Comparison of ENCODE assay signal across 21 cellular contexts in the genomic region with DNA sequence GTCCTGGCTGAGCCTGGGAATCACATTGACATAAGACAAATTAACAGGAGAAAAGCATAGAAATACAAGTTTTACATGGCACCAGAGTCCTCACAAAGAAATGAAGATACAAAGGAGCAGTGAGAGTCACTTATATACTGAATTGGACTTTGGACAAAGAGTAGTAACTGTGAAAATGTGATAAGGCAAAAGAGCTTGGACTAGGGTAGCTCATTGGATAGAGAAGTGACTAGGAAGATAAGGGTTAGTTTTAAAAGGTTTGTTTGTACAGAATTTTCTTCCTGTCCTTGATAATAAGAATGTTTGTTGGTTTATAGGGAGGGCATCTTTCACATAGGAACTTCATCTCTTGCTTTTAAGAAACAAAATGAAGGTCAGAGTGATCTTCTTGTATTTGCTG. TPM values are rescaled to one million over a fixed set of nuclear protein-coding genes. Genes with fewer than 3 reads are reported as not detected.
DNase-seq lines count a peak whose midpoint lies in the region; FAIRE-seq and TF ChIP-seq lines count a peak whose summit lies in the region.
"Had no signal": no experiment of that assay in that cellular context is flagged by ENCODE, and none has a peak within 500 bp of the region (broad histone marks: within the 10 kb centered on the region; RNA-seq: fewer than 3 reads in every experiment).

No MANE protein-coding gene starts in this region.

- no peaks in the 10 kb centered on the region for H3K4me1 ChIP-seq in small intestine (ENCODE audit: control insufficient read depth in 2 of 2, insufficient read depth in 1 of 2, low read depth in 1 of 2, low read length in 1 of 2)
- H3K4me1 ChIP-seq: BE2C had no signal

- H3K36me3 ChIP-seq in small intestine (ENCODE audit: control insufficient read depth in 2 of 2, insufficient read depth in 2 of 2, low read length in 2 of 2): no peaks in the 10 kb centered on the region
- H3K36me3 ChIP-seq: BE2C, HAP-1 had no signal

- H3K4me3 ChIP-seq in small intestine (ENCODE audit: low read depth in 1 of 2, low read length in 2 of 2): no peak overlapping the region
- H3K4me3 ChIP-seq: HAP-1 had no signal

- peak; percentile 47 for FAIRE-seq in small intestine (lab: Jason Lieb, UNC)
- FAIRE-seq: GM12892, GM18507, H1 had no signal

- peak; percentile 20 for DNase-seq in HuH-7 (ENCODE audit: low spot score)
- peak; percentile 6 for DNase-seq in OCI-M2 (lab: John Stamatoyannopoulos, UW; ENCODE audit: unreplicated experiment)
- DNase-seq in erythroblast (lab: John Stamatoyannopoulos, UW): peak; percentile 11 to 13
- peak; percentile 79 for DNase-seq in small intestine
- no peak for DNase-seq in cerebellum (ENCODE audit: low spot score)
- no peak for DNase-seq in AG08395 (ENCODE audit: low spot score)
- DNase-seq in activated CD8-positive, alpha-beta memory T cell treated with anti-CD3 and anti-CD28 coated beads, Interleukin-2, amount 50 U/mL, for 48 hours: no peak
- DNase-seq: BE2C; C1 segment of cervical spinal cord; CD4-positive, CD25-positive, alpha-beta regulatory T cell; CD8-positive, alpha-beta memory T cell; COR-L47; DMS153; DMS79; GDM1; IMR-90; KBM-7 had no signal

- no peak overlapping the region for H3K27ac ChIP-seq in small intestine (ENCODE audit: low read depth in 1 of 2, low read length in 1 of 2)

- no peak for TF ChIP-seq POLR2A in erythroblast (IDR thresholded peaks at IDR 0.05; ENCODE audit: low read length)

- H3K27me3 ChIP-seq in small intestine (ENCODE audit: control insufficient read depth in 2 of 2, insufficient read depth in 2 of 2, low read length in 2 of 2): no peaks in the 10 kb centered on the region
- H3K27me3 ChIP-seq: BE2C had no signal

- no peaks in the 10 kb centered on the region for H3K9me3 ChIP-seq in small intestine (ENCODE audit: control insufficient read depth, low read depth)
- H3K9me3 ChIP-seq: BE2C, HAP-1 had no signal

RNA-seq across cellular contexts. Expression of gene NUCB2, which starts 17.9 kb away (rescaled TPM):
- 10 to 100 TPM in 2 of 3 donors, 1 to 10 TPM in 1; 5.4 to 88.2 (median 14.6) TPM for polyA plus RNA-seq in small intestine
- total RNA-seq in cerebellum: 59.6 TPM

RNA-seq across cellular contexts. Expression of gene PIK3C2A, which starts 50.9 kb away (rescaled TPM):
- 10 to 100 TPM in 2 of 3 donors, 1 to 10 TPM in 1; 9.7 to 13.6 (median 12.6) TPM for polyA plus RNA-seq in small intestine
- total RNA-seq in cerebellum: 57.6 TPM

Comparison
In these comparisons a context has a peak if more than half of its experiments do, and no peak if none do; other contexts are left out.
1. DNase-seq: peak in HuH-7 (single experiment), OCI-M2 (single experiment), erythroblast (2 of 2) and small intestine (single experiment); none in cerebellum (single experiment), AG08395 (single experiment) and activated CD8-positive, alpha-beta memory T cell treated with anti-CD3 and anti-CD28 coated beads, Interleukin-2, amount 50 U/mL, for 48 hours (single experiment).